Comparison of ENCODE assay signal across 14 cellular contexts in the genomic region with DNA sequence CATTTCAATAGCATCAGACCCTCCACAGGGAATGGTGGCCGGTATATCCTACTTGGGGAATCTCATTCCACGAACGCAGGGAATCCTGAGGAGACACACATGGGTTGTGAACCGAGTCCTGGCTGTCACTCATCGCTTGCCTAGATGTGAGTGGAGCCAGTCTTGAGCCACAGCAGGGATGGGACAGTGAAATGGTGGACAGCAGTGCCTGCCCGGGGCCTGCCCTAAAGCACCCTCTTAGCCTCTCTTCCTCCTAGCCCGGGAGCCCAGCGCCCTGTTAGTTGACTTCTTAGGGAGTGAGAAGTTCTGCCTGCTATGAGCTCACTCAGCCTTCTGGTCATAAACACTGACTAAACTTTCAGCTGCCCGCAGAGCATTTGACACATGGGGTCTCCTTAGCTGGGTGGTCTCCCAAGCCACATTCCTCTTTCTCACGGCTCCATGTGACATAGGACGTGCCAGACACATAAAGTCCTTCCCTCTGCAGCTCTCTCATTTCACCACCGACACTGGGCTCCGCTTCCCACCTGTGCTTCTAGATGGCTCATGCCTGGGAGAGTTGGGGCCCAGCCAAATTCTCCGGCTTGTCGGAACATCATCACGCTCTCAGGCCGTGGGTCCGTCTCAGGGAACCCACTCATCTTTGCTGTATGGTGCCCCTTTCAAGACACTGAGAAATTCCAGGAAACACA.
A peak's percentile ranks its signal among the peaks of the same experiment; 100 is the strongest.
DNase-seq lines count a peak whose midpoint lies in the region; ATAC-seq and TF ChIP-seq lines count a peak whose summit lies in the region.
"Had no signal": no experiment of that assay in that cellular context is flagged by ENCODE, and none has a peak within 500 bp of the region (broad histone marks: within the 10 kb centered on the region; RNA-seq: fewer than 3 reads in every experiment).

No MANE protein-coding gene starts in this region.

- H3K27ac Mint-ChIP-seq in endothelial cell (ENCODE audit: unreplicated experiment), result no peak overlapping the region
- H3K27ac Mint-ChIP-seq: B cell; CD8-positive, alpha-beta memory T cell; IgD-negative memory B cell had no signal

- no peaks in the 10 kb centered on the region for H4K20me1 ChIP-seq in BLaER1 treated with 17β-estradiol and CSF1 and Interleukin-3, amounts not matched to agents 10 nM and 100 nM

- DNase-seq in left kidney (ENCODE audit: low read depth, low spot score) (peak; percentile 86), posterior vena cava (ENCODE audit: low spot score) (peak; percentile 57), endothelial cell (ENCODE audit: low spot score) (no peak)
- no peak for DNase-seq in stimulated activated CD4-positive, alpha-beta T cell treated with anti-CD3 and anti-CD28 coated beads, Interleukin-4, amount 100 ng/mL, for 4 hours
- DNase-seq: CD8-positive, alpha-beta memory T cell; HCEC 1CT; SHP77 had no signal

- H3K4me3 ChIP-seq in BLaER1 treated with 17β-estradiol and CSF1 and Interleukin-3, amounts not matched to agents 10 nM and 100 nM, result peak overlapping the region in 6 of 10 experiments; percentile 34 to 60 (median 52); a peak in 11 of 20 replicates
- no peak overlapping the region for H3K4me3 ChIP-seq in HUES48 (ENCODE audit: low read depth, low read length)
- H3K4me3 ChIP-seq: Peyer's patch had no signal

- H3K36me3 ChIP-seq in BLaER1 treated with 17β-estradiol and CSF1 and Interleukin-3, amounts not matched to agents 10 nM and 100 nM, result peaks cover 0 to 5% (median 0%) of the 10 kb centered on the region in 11 experiments; a peak in 1 of 22 replicates
- no peaks in the 10 kb centered on the region for H3K36me3 ChIP-seq in HUES48 (ENCODE audit: control insufficient read depth, insufficient read depth, low read length)
- H3K36me3 ChIP-seq: Peyer's patch had no signal

- intact Hi-C loops in posterior vena cava (cut with DNase I), result no loop called here

- no peak overlapping the region for H3K4me3 Mint-ChIP-seq in endothelial cell (ENCODE audit: unreplicated experiment)
- H3K4me3 Mint-ChIP-seq: B cell; CD8-positive, alpha-beta memory T cell had no signal

- H3K4me1 ChIP-seq in BLaER1 treated with 17β-estradiol and CSF1 and Interleukin-3, amounts not matched to agents 10 nM and 100 nM, result peaks cover 54 to 100% (median 100%) of the 10 kb centered on the region in 10 experiments
- H3K4me1 ChIP-seq in HUES48 (ENCODE audit: control insufficient read depth, insufficient read depth, low read length), result peaks cover 11% of the 10 kb centered on the region
- H3K4me1 ChIP-seq: Peyer's patch had no signal

- peaks cover 7% of the 10 kb centered on the region for H3K27me3 Mint-ChIP-seq in endothelial cell (ENCODE audit: unreplicated experiment)
- H3K27me3 Mint-ChIP-seq: B cell, IgD-negative memory B cell had no signal

- peaks cover 45% of the 10 kb centered on the region for H3K9me3 Mint-ChIP-seq in endothelial cell (ENCODE audit: unreplicated experiment)

- H3K27ac ChIP-seq in BLaER1 treated with 17β-estradiol and CSF1 and Interleukin-3, amounts not matched to agents 10 nM and 100 nM, result peak overlapping the region in 8 of 11 experiments; percentile 17 to 80 (median 57); a peak in 14 of 22 replicates
- H3K27ac ChIP-seq in HUES48 (ENCODE audit: low read depth, low read length), result peak overlapping the region; percentile 39
- H3K27ac ChIP-seq: Peyer's patch had no signal

- peak overlapping the region in 8 of 11 experiments; percentile 36 to 80 (median 60); a peak in 15 of 22 replicates for H3K9ac ChIP-seq in BLaER1 treated with 17β-estradiol and CSF1 and Interleukin-3, amounts not matched to agents 10 nM and 100 nM
- no peak overlapping the region for H3K9ac ChIP-seq in HUES48 (ENCODE audit: low read depth, low read length)

- H3K4me1 Mint-ChIP-seq in endothelial cell (ENCODE audit: unreplicated experiment), result no peaks in the 10 kb centered on the region
- H3K4me1 Mint-ChIP-seq: B cell; CD8-positive, alpha-beta memory T cell; IgD-negative memory B cell had no signal

- no peak for TF ChIP-seq CTCF in endothelial cell (IDR thresholded peaks at IDR 0.05; ENCODE audit: unreplicated experiment)

- H3K36me3 Mint-ChIP-seq in endothelial cell (ENCODE audit: low read depth, unreplicated experiment), result peaks cover 5% of the 10 kb centered on the region
- H3K36me3 Mint-ChIP-seq: CD8-positive, alpha-beta memory T cell; IgD-negative memory B cell had no signal

- peaks cover 0 to 25% (median 0%) of the 10 kb centered on the region in 11 experiments; a peak in 5 of 22 replicates for H3K27me3 ChIP-seq in BLaER1 treated with 17β-estradiol and CSF1 and Interleukin-3, amounts not matched to agents 10 nM and 100 nM
- H3K27me3 ChIP-seq in HUES48 (ENCODE audit: control insufficient read depth, insufficient read depth, low read length), result no peaks in the 10 kb centered on the region
- H3K27me3 ChIP-seq: Peyer's patch had no signal

- no peak for ATAC-seq in HG02970 (IDR thresholded peaks at IDR 0.05; ENCODE audit: low FRiP score, unreplicated experiment)
- ATAC-seq: SK-N-SH treated with all-trans-retinoic acid at 6 μM for 48 hours had no signal

- H3K9me3 ChIP-seq in BLaER1 treated with 17β-estradiol and CSF1 and Interleukin-3, amounts not matched to agents 10 nM and 100 nM (replicated peaks in 1 of 11), result peaks cover 0 to 7% (median 0%) of the 10 kb centered on the region in 11 experiments; a peak in 2 of 22 replicates
- no peaks in the 10 kb centered on the region for H3K9me3 ChIP-seq in HUES48 (ENCODE audit: control insufficient read depth, insufficient read depth, low read length)
- H3K9me3 ChIP-seq: Peyer's patch had no signal

- peak overlapping the region; percentile 73 to 99 (median 89) for H3K4me2 ChIP-seq in BLaER1 treated with 17β-estradiol and CSF1 and Interleukin-3, amounts not matched to agents 10 nM and 100 nM

Comparison
In these comparisons a context has a peak if more than half of its experiments do, and no peak if none do; other contexts are left out.
1. DNase-seq: peak in left kidney (single experiment) and posterior vena cava (single experiment); none in stimulated activated CD4-positive, alpha-beta T cell treated with anti-CD3 and anti-CD28 coated beads, Interleukin-4, amount 100 ng/mL, for 4 hours (0 of 2) and endothelial cell (single experiment).